In the genomic region with DNA sequence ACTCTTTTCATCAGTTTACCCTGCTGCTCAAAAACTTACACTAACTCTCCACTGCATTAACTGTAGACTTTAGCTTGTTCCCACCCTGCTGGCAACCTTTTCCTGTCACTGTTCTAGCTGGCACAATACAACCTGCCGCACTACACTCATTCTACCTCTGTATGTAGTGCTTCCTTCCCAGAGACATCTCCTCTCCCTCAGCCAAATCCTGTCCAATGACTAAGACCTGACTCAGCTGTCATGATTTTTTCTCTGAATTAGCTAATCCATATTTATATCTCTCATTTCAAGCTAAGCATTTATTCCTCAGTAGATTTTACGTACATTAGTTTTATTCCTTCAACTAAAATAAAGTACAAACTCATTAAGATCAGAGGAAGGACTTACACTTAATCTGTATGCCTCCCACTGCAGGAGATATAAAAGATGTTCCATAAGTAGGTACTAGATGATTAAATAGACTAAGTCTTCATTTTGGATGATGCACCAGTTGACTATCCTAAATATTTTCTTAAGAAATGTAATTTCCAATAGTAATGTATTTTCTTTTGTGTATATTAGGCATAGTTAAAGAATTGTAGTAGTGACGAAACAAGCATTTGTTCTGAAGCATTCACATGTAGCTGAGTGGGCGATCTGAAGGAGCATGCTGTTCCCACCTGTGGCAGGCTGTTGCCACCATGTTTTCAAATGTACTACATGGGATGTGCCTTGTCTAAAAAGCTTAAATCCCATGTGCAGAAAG, we compare ENCODE assay signal across 2 cellular contexts.
TF ChIP-seq lines count a peak whose summit lies in the region.

No MANE protein-coding gene starts in this region.

TF ChIP-seq in IMR-90, 13 proteins besides CTCF, POLR2A, EP300 and RAD21:
- TF ChIP-seq FOS (IDR thresholded peaks at IDR 0.05; ENCODE audit: low read depth, low read length) = no peak; the same call in 1 of the 2 replicates
- TF ChIP-seq MAZ (IDR thresholded peaks at IDR 0.05; ENCODE audit: borderline replicate concordance, low read depth, low read length) = no peak
- TF ChIP-seq CEBPB (IDR thresholded peaks at IDR 0.05; ENCODE audit: low read depth, low read length) = peak; percentile 31; the same call in 1 of the 2 replicates
- TF ChIP-seq, protein P1, sequence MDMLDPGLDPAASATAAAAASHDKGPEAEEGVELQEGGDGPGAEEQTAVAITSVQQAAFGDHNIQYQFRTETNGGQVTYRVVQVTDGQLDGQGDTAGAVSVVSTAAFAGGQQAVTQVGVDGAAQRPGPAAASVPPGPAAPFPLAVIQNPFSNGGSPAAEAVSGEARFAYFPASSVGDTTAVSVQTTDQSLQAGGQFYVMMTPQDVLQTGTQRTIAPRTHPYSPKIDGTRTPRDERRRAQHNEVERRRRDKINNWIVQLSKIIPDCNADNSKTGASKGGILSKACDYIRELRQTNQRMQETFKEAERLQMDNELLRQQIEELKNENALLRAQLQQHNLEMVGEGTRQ (IDR thresholded peaks at IDR 0.05; ENCODE audit: low read depth, low read length) = no peak
- peak; percentile 48; the same call in 1 of the 2 replicates for TF ChIP-seq MAFK (IDR thresholded peaks at IDR 0.05; ENCODE audit: low read depth, low read length)

TF ChIP-seq in WTC11, 78 proteins besides CTCF, POLR2A, EP300 and RAD21:
- no peak for TF ChIP-seq NR1H2 (CRISPR knock-in tag; IDR thresholded peaks at IDR 0.05)
- TF ChIP-seq ZNF425 (CRISPR knock-in tag; conservative IDR thresholded peaks at IDR 0.05) = no peak
- no peak for TF ChIP-seq AR (CRISPR knock-in tag; IDR thresholded peaks at IDR 0.05)
- TF ChIP-seq ZNF317 (CRISPR knock-in tag; IDR thresholded peaks at IDR 0.05; ENCODE audit: borderline replicate concordance, low read depth) = no peak
- TF ChIP-seq NR3C1 (CRISPR knock-in tag; conservative IDR thresholded peaks at IDR 0.05; ENCODE audit: low read depth) = no peak
- no peak for TF ChIP-seq STAT6 (CRISPR knock-in tag; conservative IDR thresholded peaks at IDR 0.05; ENCODE audit: low read depth)
- TF ChIP-seq, protein P2, sequence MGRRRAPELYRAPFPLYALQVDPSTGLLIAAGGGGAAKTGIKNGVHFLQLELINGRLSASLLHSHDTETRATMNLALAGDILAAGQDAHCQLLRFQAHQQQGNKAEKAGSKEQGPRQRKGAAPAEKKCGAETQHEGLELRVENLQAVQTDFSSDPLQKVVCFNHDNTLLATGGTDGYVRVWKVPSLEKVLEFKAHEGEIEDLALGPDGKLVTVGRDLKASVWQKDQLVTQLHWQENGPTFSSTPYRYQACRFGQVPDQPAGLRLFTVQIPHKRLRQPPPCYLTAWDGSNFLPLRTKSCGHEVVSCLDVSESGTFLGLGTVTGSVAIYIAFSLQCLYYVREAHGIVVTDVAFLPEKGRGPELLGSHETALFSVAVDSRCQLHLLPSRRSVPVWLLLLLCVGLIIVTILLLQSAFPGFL (CRISPR knock-in tag; IDR thresholded peaks at IDR 0.05; ENCODE audit: borderline replicate concordance) = no peak
- no peak for TF ChIP-seq RORB (CRISPR knock-in tag; IDR thresholded peaks at IDR 0.05)
- TF ChIP-seq TEAD4 (CRISPR knock-in tag; IDR thresholded peaks at IDR 0.05) = no peak
- no peak for TF ChIP-seq ELF4 (CRISPR knock-in tag; IDR thresholded peaks at IDR 0.05; ENCODE audit: low read depth)
- TF ChIP-seq, protein P3, sequence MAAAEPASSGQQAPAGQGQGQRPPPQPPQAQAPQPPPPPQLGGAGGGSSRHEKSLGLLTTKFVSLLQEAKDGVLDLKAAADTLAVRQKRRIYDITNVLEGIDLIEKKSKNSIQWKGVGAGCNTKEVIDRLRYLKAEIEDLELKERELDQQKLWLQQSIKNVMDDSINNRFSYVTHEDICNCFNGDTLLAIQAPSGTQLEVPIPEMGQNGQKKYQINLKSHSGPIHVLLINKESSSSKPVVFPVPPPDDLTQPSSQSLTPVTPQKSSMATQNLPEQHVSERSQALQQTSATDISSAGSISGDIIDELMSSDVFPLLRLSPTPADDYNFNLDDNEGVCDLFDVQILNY (CRISPR knock-in tag; IDR thresholded peaks at IDR 0.05) = no peak
- TF ChIP-seq EMX1 (CRISPR knock-in tag; IDR thresholded peaks at IDR 0.05) = no peak
- no peak for TF ChIP-seq FOXJ3 (CRISPR knock-in tag; IDR thresholded peaks at IDR 0.05; ENCODE audit: borderline replicate concordance)
- no peak for TF ChIP-seq HMGXB4 (CRISPR knock-in tag; IDR thresholded peaks at IDR 0.05)
- TF ChIP-seq ZNF671 (CRISPR knock-in tag; IDR thresholded peaks at IDR 0.05) = no peak
